8 cellular contexts compared by ENCODE assay signal in the genomic region with DNA sequence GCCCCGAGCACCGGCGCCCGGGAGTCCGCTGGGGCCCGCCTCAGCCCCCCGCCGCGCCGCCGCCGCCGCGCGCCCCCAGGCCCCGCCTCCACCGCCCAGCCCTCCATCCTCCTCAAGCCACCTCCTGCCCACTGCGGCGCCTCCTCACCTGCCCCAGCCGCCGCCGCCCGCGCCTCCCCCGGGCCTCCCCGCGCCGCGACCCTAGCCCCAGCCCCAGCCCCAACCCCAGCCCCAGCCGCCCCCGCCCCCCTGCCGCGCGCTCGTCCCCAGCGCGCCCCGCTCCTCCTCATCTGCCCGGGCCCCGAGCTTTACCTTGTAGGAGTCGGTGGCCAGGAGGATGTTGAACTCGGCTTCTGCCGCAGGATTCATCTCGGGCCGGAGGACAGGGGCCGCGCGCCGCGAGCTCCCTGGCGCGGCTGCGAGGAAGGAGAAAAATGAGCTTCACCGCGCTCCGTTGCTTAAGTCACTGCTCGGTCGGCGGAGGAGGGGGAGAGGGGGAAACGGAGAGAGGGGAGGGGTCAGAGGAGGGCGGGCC. TPM values are rescaled to one million over a fixed set of nuclear protein-coding genes. Genes with fewer than 3 reads are reported as not detected.
DNase-seq lines count a peak whose midpoint lies in the region; ATAC-seq and TF ChIP-seq lines count a peak whose summit lies in the region.

Gene NAMPT (minus strand): TSS at position 468 of the 535 bp plus-strand sequence. CDS start 99 bp downstream, at position 369.

- peaks cover 19% of the 10 kb centered on the region for H3K4me1 ChIP-seq in neuron (ENCODE audit: insufficient read depth, low read length)
- no peaks in the 10 kb centered on the region for H3K4me1 ChIP-seq in aorta (ENCODE audit: control insufficient read depth in 1 of 2, insufficient read depth in 2 of 2, low read length in 2 of 2)

- ATAC-seq in GM21825 (IDR thresholded peaks at IDR 0.05; ENCODE audit: unreplicated experiment) (peak; percentile 21), aorta (ENCODE audit: low FRiP score) (peak; percentile 15)

- no peaks in the 10 kb centered on the region for H3K9me3 ChIP-seq in neuron (ENCODE audit: low read length)
- H3K9me3 ChIP-seq in aorta (ENCODE audit: control insufficient read depth, low read length): no peaks in the 10 kb centered on the region

- DNase-seq in NCI-H1105 (lab: John Stamatoyannopoulos, UW) (peak; percentile 55), fibroblast of mammary gland (ENCODE audit: low read depth) (no peak), aorta (peak; percentile 75 to 87), pons (ENCODE audit: low spot score) (no peak)
- DNase-seq in activated CD8-positive, alpha-beta memory T cell treated with anti-CD3 and anti-CD28 coated beads, Interleukin-2, amount 50 U/mL, for 48 hours: peak; percentile 95

- TF ChIP-seq CTCF in fibroblast of mammary gland (conservative IDR thresholded peaks at IDR 0.05; ENCODE audit: control insufficient read depth, insufficient read depth, low read depth, low read length): no peak

- peak within 1 kb of the TSS; percentile 78 to 90 for H3K27ac ChIP-seq in aorta (ENCODE audit: low read depth in 1 of 2, low read length in 2 of 2)

- peak within 1 kb of the TSS; percentile 48 for H2AFZ ChIP-seq in neuron (ENCODE audit: low read depth, low read length)

- H3K36me3 ChIP-seq in neuron (ENCODE audit: insufficient read depth, low read length) (no peaks in the 10 kb centered on the region), aorta (ENCODE audit: control insufficient read depth in 1 of 2, insufficient read depth in 2 of 2, low read length in 1 of 2) (no peaks in the 10 kb centered on the region)

- intact Hi-C loops in aorta (cut with DNase I): loop anchor here (2.0 to 10.0 kb wide), 5 partner anchors 43 to 230 kb away; no protein-coding TSS in a partner anchor

- H3K4me3 ChIP-seq in GM08714 (ENCODE audit: low read length) (peak within 1 kb of the TSS; percentile 99), fibroblast of mammary gland (ENCODE audit: control insufficient read depth, low read depth, low read length) (peak within 1 kb of the TSS; percentile 77), neuron (ENCODE audit: low read length) (peak within 1 kb of the TSS; percentile 57), aorta (ENCODE audit: low read length in 2 of 2) (peak within 1 kb of the TSS; percentile 89 to 99)

- WGBS in aorta, 2 donors: 0 to 1% methylated on average over 27 to 61 of the region's 61 CpGs

- H3K27me3 ChIP-seq in neuron (ENCODE audit: insufficient read depth, low read length): no peaks in the 10 kb centered on the region
- H3K27me3 ChIP-seq in aorta (ENCODE audit: control insufficient read depth in 1 of 2, insufficient read depth in 2 of 2, low read length in 1 of 2): no peaks in the 10 kb centered on the region

RNA-seq across cellular contexts. Expression of gene NAMPT, which starts in this region (rescaled TPM):
- 100 to 1,000 TPM; 237 to 534 TPM for total RNA-seq in aorta
- polyA plus RNA-seq in aorta: 10 to 100 TPM; 36.2 to 46.7 TPM

Comparison
In these comparisons a context has a peak if more than half of its experiments do, and no peak if none do; other contexts are left out.
1. DNase-seq: peak in NCI-H1105 (single experiment), activated CD8-positive, alpha-beta memory T cell treated with anti-CD3 and anti-CD28 coated beads, Interleukin-2, amount 50 U/mL, for 48 hours (single experiment) and aorta (2 of 2); none in fibroblast of mammary gland (single experiment) and pons (single experiment).
2. Peak in every context shown above with its lines, with median percentiles within 50 percentile points of each other: H3K4me3 ChIP-seq.